ENCODE assay signal across 8 cellular contexts in the genomic region with DNA sequence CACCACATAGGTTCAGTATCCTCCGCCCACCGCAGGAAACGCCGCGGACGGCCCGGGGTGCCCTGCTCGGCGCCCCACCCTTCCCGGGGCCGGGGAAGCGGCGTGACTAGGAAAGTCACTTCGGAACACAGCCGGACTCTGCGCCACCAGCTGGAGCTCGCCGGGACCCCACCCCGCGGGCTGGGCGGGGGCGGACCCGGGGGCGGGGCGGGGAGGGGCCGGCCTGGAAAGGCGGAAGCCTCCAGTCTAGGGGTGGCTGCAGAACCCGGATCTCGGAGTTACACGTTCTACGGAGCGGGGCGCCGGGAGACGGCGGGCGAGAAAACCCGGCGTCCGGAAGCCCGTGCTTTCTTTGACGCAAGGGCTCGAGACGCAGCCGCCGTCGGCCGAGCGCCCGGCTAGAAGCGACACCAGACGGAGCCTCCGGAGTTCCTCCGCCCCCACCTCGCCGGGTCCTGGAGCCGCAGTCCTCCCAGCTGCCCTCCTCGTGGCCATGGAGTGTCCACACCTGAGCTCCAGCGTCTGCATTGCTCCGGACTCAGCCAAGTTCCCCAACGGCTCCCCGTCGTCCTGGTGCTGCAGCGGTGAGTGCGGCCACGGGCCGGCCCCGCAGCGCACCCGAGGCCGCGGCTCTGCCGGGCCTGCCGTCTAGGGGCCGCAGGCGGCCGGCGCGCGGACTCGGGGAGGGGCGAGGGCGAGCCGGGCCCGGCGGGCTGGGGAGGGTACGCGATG. TPM values are rescaled to one million over a fixed set of nuclear protein-coding genes. Genes with fewer than 3 reads are reported as not detected.
DNase-seq lines count a peak whose midpoint lies in the region; ATAC-seq and TF ChIP-seq lines count a peak whose summit lies in the region.

A gene with protein sequence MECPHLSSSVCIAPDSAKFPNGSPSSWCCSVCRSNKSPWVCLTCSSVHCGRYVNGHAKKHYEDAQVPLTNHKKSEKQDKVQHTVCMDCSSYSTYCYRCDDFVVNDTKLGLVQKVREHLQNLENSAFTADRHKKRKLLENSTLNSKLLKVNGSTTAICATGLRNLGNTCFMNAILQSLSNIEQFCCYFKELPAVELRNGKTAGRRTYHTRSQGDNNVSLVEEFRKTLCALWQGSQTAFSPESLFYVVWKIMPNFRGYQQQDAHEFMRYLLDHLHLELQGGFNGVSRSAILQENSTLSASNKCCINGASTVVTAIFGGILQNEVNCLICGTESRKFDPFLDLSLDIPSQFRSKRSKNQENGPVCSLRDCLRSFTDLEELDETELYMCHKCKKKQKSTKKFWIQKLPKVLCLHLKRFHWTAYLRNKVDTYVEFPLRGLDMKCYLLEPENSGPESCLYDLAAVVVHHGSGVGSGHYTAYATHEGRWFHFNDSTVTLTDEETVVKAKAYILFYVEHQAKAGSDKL (plus strand): TSS at position 347 of the 732 bp plus-strand sequence. CDS start 147 bp downstream, at position 494.

- peak; percentile 53 for TF ChIP-seq CTCF in CD14-positive monocyte (IDR thresholded peaks at IDR 0.05)
- peak; percentile 33 to 45 (median 34) for TF ChIP-seq CTCF in right lobe of liver (IDR thresholded peaks at IDR 0.05)

- 0% methylated on average over 1 of the region's 88 CpGs for WGBS in right lobe of liver (ENCODE audit: insufficient coverage, low coverage, low lambda C conversion rate, missing lambda C conversion rate)

- DNase-seq in CD14-positive monocyte (ENCODE audit: low spot score), result peak; percentile 96
- DNase-seq in NCI-H82 (lab: John Stamatoyannopoulos, UW), result peak; percentile 98
- peak; percentile 93 to 94 for DNase-seq in activated CD4-positive, alpha-beta T cell treated with anti-CD3 and anti-CD28 coated beads, Interleukin-2, amount 50 U/mL, for 48 hours
- peak; percentile 97 for DNase-seq in dermis blood vessel endothelial cell
- peak; percentile 95 to 97 (median 97) for DNase-seq in right lobe of liver
- peak; percentile 93 for DNase-seq in stimulated activated CD4-positive, alpha-beta T cell treated with anti-CD3 and anti-CD28 coated beads, Interleukin-4, amount 100 ng/mL, for 24 hours

- H3K36me3 Mint-ChIP-seq in CD14-positive monocyte, result peaks cover 9 to 12% of the 10 kb centered on the region in 2 donors

- peaks cover 0 to 2% (median 0%) of the 10 kb centered on the region in 7 donors for H3K9me3 Mint-ChIP-seq in CD14-positive monocyte

- H3K9me3 ChIP-seq in right lobe of liver, result peaks cover 0 to 2% (median 0%) of the 10 kb centered on the region in 4 donors

- H3K4me1 Mint-ChIP-seq in CD14-positive monocyte, result peaks cover 71% of the 10 kb centered on the region

- ATAC-seq in GM19395 (IDR thresholded peaks at IDR 0.05; ENCODE audit: unreplicated experiment) (peak; percentile 49), HG03565 (IDR thresholded peaks at IDR 0.05; ENCODE audit: unreplicated experiment) (peak; percentile 35), right lobe of liver (peak; percentile 70 to 85 (median 78))

- H3K4me1 ChIP-seq in right lobe of liver, result peaks cover 3 to 72% (median 26%) of the 10 kb centered on the region in 4 donors

- peak within 1 kb of the TSS; percentile 96 to 100 (median 98) for H3K27ac ChIP-seq in right lobe of liver

- peaks cover 0 to 4% (median 0%) of the 10 kb centered on the region in 3 donors for H3K27me3 Mint-ChIP-seq in CD14-positive monocyte (ENCODE audit: low read depth in 3 of 3)

- peak; percentile 92 for TF ChIP-seq POLR2A in right lobe of liver (IDR thresholded peaks at IDR 0.05)

- H3K36me3 ChIP-seq in right lobe of liver, result no peaks in the 10 kb centered on the region

- H3K4me3 Mint-ChIP-seq in CD14-positive monocyte, result peak within 1 kb of the TSS; percentile 96

- peak within 1 kb of the TSS; percentile 69 to 80 (median 79) for H3K4me3 ChIP-seq in right lobe of liver

- peak within 1 kb of the TSS; percentile 90 to 96 (median 93) for H3K27ac Mint-ChIP-seq in CD14-positive monocyte

- intact Hi-C loops in CD14-positive monocyte (cut with micrococcal nuclease) (loop anchor here (2.0 to 10.0 kb wide), 4 partner anchors 14 to 953 kb away; no protein-coding TSS in a partner anchor), right lobe of liver (cut with DNase I) (no loop called here)

- no peaks in the 10 kb centered on the region for H3K27me3 ChIP-seq in right lobe of liver

RNA-seq across cellular contexts. Expression of the gene that starts here (rescaled TPM):
- polyA plus RNA-seq in CD14-positive monocyte, result 100 to 1,000 TPM in 1 of 2 donors, 10 to 100 TPM in 1; 91.4 to 122 TPM
- total RNA-seq in dermis blood vessel endothelial cell, result 39.7 and 47.6 TPM in 2 replicates
- 10 to 100 TPM; 21.9 to 33.8 (median 24.8) TPM for total RNA-seq in right lobe of liver

Comparison
In these comparisons a context has a peak if more than half of its experiments do, and no peak if none do; other contexts are left out.
1. Peak in every context shown above with its lines: DNase-seq, ATAC-seq, H3K4me3 ChIP-seq and H3K27ac ChIP-seq.
2. intact Hi-C loops: an anchor here in CD14-positive monocyte (2.0 to 10.0 kb wide); none called in right lobe of liver.